Comparison of ENCODE assay signal across 8 cellular contexts in the genomic region with DNA sequence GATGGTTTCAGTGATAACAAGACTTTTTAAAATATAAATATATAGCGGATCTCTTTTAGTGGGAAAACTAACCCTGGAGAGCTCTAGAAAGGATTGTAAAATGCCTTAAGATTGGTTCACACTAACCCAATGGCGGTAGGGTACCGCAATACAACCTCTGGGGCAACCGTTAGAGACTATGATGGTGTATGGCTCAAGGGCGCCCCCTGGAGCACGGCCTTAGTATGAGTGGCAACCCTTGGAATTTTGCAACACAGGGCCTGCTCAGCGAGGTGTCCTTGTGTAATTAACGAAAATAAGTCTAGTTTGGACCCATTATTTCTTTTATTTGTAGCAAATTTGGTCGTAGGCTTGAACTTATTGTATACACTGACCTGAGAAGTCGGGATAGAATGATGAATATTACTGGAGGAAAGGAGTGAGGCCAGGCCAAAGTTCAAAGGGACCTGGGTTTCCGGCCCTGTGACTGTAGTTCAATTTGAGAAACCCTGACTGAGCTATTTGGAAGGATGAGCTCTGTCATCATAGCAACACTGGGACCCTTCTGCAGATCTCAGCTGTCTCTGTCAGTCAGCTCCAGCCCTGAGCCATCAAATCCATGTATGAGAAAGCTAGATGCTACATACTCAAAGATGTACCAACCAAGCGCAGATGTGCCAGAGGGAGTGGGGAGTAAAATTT. TPM values are rescaled to one million over a fixed set of nuclear protein-coding genes. Genes with fewer than 3 reads are reported as not detected.
DNase-seq lines count a peak whose midpoint lies in the region; ATAC-seq, FAIRE-seq and TF ChIP-seq lines count a peak whose summit lies in the region.

No MANE protein-coding gene starts in this region.

- peak; percentile 58 for FAIRE-seq in GM12892 (lab: Jason Lieb, UNC)

- H3K4me1 ChIP-seq in H9 (ENCODE audit: insufficient read depth, low read length) (no peaks in the 10 kb centered on the region), Loucy (ENCODE audit: insufficient read depth, low read length, poor library complexity, severe bottlenecking) (no peaks in the 10 kb centered on the region), mucosa of descending colon (ENCODE audit: low read depth) (no peaks in the 10 kb centered on the region)

- no peak overlapping the region for H3K27ac ChIP-seq in H9 (ENCODE audit: insufficient read length, low read depth, low read length)
- peak overlapping the region in 24 of 59 donors; percentile 3 to 86 (median 52) for H3K27ac ChIP-seq in dorsolateral prefrontal cortex

- H3K9me3 ChIP-seq in H9 (ENCODE audit: control insufficient read depth, low read depth, low read length) = no peaks in the 10 kb centered on the region
- no peaks in the 10 kb centered on the region for H3K9me3 ChIP-seq in Loucy (ENCODE audit: insufficient read depth, low read depth, low read length)
- H3K9me3 ChIP-seq in mucosa of descending colon = no peaks in the 10 kb centered on the region

- H3K79me1 ChIP-seq in H9 (ENCODE audit: insufficient read depth, low read depth, low read length, poor library complexity, severe bottlenecking) = no peaks in the 10 kb centered on the region

- no peaks in the 10 kb centered on the region for H3K27me3 Mint-ChIP-seq in H9 (ENCODE audit: low read depth)
- no peaks in the 10 kb centered on the region for H3K27me3 Mint-ChIP-seq in stimulated activated memory B cell treated with anti-CD40 and anti-IgM and Interleukin-4, amounts not matched to agents 10 μg/mL and 1 μg/mL and 100 μg/mL, for 72 hours

- intact Hi-C loops in dorsolateral prefrontal cortex (cut with DNase I) = loop anchor here (2.0 to 10.0 kb wide), 2 partner anchors 122 to 124 kb away; no protein-coding TSS in a partner anchor
- intact Hi-C loops in mucosa of descending colon (cut with DNase I, micrococcal nuclease) = loop anchor here in 1 of 2 donors (5.0 kb wide), 1 partner anchor 122 kb away; no protein-coding TSS in a partner anchor

- H2BK15ac ChIP-seq in H9 (ENCODE audit: low read depth, low read length) = no peak overlapping the region

- H3T11ph ChIP-seq in H9 (ENCODE audit: low read length) = no peak overlapping the region

- H3K56ac ChIP-seq in H9 (ENCODE audit: insufficient read length, low read depth, low read length) = no peak overlapping the region

- H4K91ac ChIP-seq in H9 (ENCODE audit: insufficient read length, low read depth, low read length) = no peak overlapping the region

- H2AFZ ChIP-seq in H9 (ENCODE audit: low read length) = no peak overlapping the region
- H2AFZ ChIP-seq in Loucy (ENCODE audit: low read length) = no peak overlapping the region

- no CpG with 5 or more reads among the region's 12 CpGs for WGBS in H9 (ENCODE audit: extremely low coverage, insufficient read length, low lambda C conversion rate)

- no peak overlapping the region for H3K4me3 ChIP-seq in Loucy (ENCODE audit: low read length, poor library complexity, severe bottlenecking)
- H3K4me3 ChIP-seq in dorsolateral prefrontal cortex = no peak overlapping the region
- no peak overlapping the region for H3K4me3 ChIP-seq in mucosa of descending colon

- H3K4ac ChIP-seq in H9 (ENCODE audit: low read depth, low read length) = no peak overlapping the region

- H4K8ac ChIP-seq in H9 (replicated peaks; ENCODE audit: insufficient read length, low read depth, low read length) = no peak overlapping the region

- H3F3A ChIP-seq in Loucy (ENCODE audit: low read depth) = no peaks in the 10 kb centered on the region

- H3K9ac ChIP-seq in H9 (ENCODE audit: extremely low read depth, insufficient read length, low read length) = no peak overlapping the region
- no peak overlapping the region for H3K9ac ChIP-seq in Loucy (ENCODE audit: low read depth, low read length, poor library complexity, severe bottlenecking)

- no peak overlapping the region for H3K18ac ChIP-seq in H9 (ENCODE audit: insufficient read length, low read depth, low read length)

- H3K27me3 ChIP-seq in H9 (ENCODE audit: insufficient read depth, low read length) (no peaks in the 10 kb centered on the region), Loucy (ENCODE audit: insufficient read depth, low read length, poor library complexity, severe bottlenecking) (no peaks in the 10 kb centered on the region), dorsolateral prefrontal cortex (no peaks in the 10 kb centered on the region)

- no peaks in the 10 kb centered on the region for H3K36me3 ChIP-seq in Loucy (ENCODE audit: insufficient read depth, low read length)
- H3K36me3 ChIP-seq in mucosa of descending colon (ENCODE audit: low read depth) = no peaks in the 10 kb centered on the region

- TF ChIP-seq POLR2A in GM12892 (IDR thresholded peaks at IDR 0.05; ENCODE audit: low read depth, low read length) = no peak

- H3K23me2 ChIP-seq in H9 (ENCODE audit: insufficient read length, low read depth, low read length, poor library complexity, severe bottlenecking) = no peaks in the 10 kb centered on the region

- no peak overlapping the region for H3K14ac ChIP-seq in H9 (ENCODE audit: insufficient read depth, low read length)

- no peaks in the 10 kb centered on the region for H3K4me1 Mint-ChIP-seq in H9
- H3K4me1 Mint-ChIP-seq in stimulated activated memory B cell treated with anti-CD40 and anti-IgM and Interleukin-4, amounts not matched to agents 10 μg/mL and 1 μg/mL and 100 μg/mL, for 72 hours = no peaks in the 10 kb centered on the region

- no peak overlapping the region for H3K4me3 Mint-ChIP-seq in H9
- H3K4me3 Mint-ChIP-seq in stimulated activated memory B cell treated with anti-CD40 and anti-IgM and Interleukin-4, amounts not matched to agents 10 μg/mL and 1 μg/mL and 100 μg/mL, for 72 hours = no peak overlapping the region

- no peak overlapping the region for H2AK5ac ChIP-seq in H9 (ENCODE audit: insufficient read length, low read length)

- DNase-seq in GM12892 (ENCODE audit: insufficient read length) (peak; percentile 9), H9 (peak; percentile 79), dorsolateral prefrontal cortex (peak in 5 of 10 donors; percentile 32 to 48 (median 39)), mucosa of descending colon (peak; percentile 52 to 84 (median 76)), DMS153 (lab: John Stamatoyannopoulos, UW) (no peak)
- peak; percentile 93 for DNase-seq in activated CD4-positive, alpha-beta T cell treated with anti-CD3 and anti-CD28 coated beads, Interleukin-2, amount 50 U/mL, for 1 hour

- no peaks in the 10 kb centered on the region for H3K79me2 ChIP-seq in H9 (ENCODE audit: insufficient read depth, low read length)
- peaks cover 38% of the 10 kb centered on the region for H3K79me2 ChIP-seq in Loucy (ENCODE audit: insufficient read depth, low read length)

- no peak overlapping the region for H2BK5ac ChIP-seq in H9 (ENCODE audit: insufficient read length, low read length)

- no peaks in the 10 kb centered on the region for H3K36me3 Mint-ChIP-seq in H9 (ENCODE audit: insufficient read depth in 1 of 3, low read depth in 3 of 3)
- no peaks in the 10 kb centered on the region for H3K36me3 Mint-ChIP-seq in stimulated activated memory B cell treated with anti-CD40 and anti-IgM and Interleukin-4, amounts not matched to agents 10 μg/mL and 1 μg/mL and 100 μg/mL, for 72 hours

- TF ChIP-seq CTCF in H9 (conservative IDR thresholded peaks at IDR 0.05) (peak; percentile 95), Loucy (conservative IDR thresholded peaks at IDR 0.05; ENCODE audit: low read length) (peak; percentile 67), dorsolateral prefrontal cortex (IDR thresholded peaks at IDR 0.05 in 54 of 56, conservative IDR thresholded peaks at IDR 0.05 in 2 of 56; ENCODE audit: low read depth in 1 of 56, partially characterized antibody in 56 of 56) (peak; percentile 28 to 73 (median 56)), mucosa of descending colon (IDR thresholded peaks at IDR 0.05) (peak; percentile 32)

- H3K4me2 ChIP-seq in H9 (ENCODE audit: insufficient read depth, insufficient read length, low read length) = no peak overlapping the region
- H3K4me2 ChIP-seq in Loucy (ENCODE audit: low read depth, low read length, poor library complexity, severe bottlenecking) = no peak overlapping the region

- H3K9me2 ChIP-seq in Loucy (replicated peaks; ENCODE audit: low read depth, low read length) = no peaks in the 10 kb centered on the region

- no peak overlapping the region for H3K23ac ChIP-seq in H9 (ENCODE audit: insufficient read length, low read depth, low read length)

- no peak overlapping the region for H2BK12ac ChIP-seq in H9 (ENCODE audit: insufficient read length, low read depth, low read length)

- H2BK20ac ChIP-seq in H9 (ENCODE audit: low read depth, low read length, poor library complexity, severe bottlenecking) = no peak overlapping the region

- no peak overlapping the region for H2BK120ac ChIP-seq in H9 (ENCODE audit: low read depth, low read length, poor library complexity, severe bottlenecking)

- H3K9me3 Mint-ChIP-seq in H9 = no peaks in the 10 kb centered on the region
- no peaks in the 10 kb centered on the region for H3K9me3 Mint-ChIP-seq in stimulated activated memory B cell treated with anti-CD40 and anti-IgM and Interleukin-4, amounts not matched to agents 10 μg/mL and 1 μg/mL and 100 μg/mL, for 72 hours

- no peak overlapping the region for H4K5ac ChIP-seq in H9 (ENCODE audit: insufficient read length, low read depth, low read length)

- H4K20me1 ChIP-seq in H9 (ENCODE audit: control insufficient read depth, insufficient read depth, insufficient read length) (no peaks in the 10 kb centered on the region), Loucy (ENCODE audit: insufficient read depth, low read length, poor library complexity, severe bottlenecking) (no peaks in the 10 kb centered on the region)

- H3K27ac Mint-ChIP-seq in H9 = peak overlapping the region in 1 of 3 experiments; percentile 86; a peak in 2 of 7 replicates
- H3K27ac Mint-ChIP-seq in stimulated activated memory B cell treated with anti-CD40 and anti-IgM and Interleukin-4, amounts not matched to agents 10 μg/mL and 1 μg/mL and 100 μg/mL, for 72 hours = no peak overlapping the region

- ATAC-seq in mucosa of descending colon = peak; percentile 92
- ATAC-seq in stimulated activated memory B cell treated with anti-CD40 and anti-IgM and Interleukin-4, amounts not matched to agents 10 μg/mL and 1 μg/mL and 100 μg/mL, for 72 hours = peak; percentile 37

RNA-seq across cellular contexts. Expression of gene CAMK4, which starts 54.8 kb away (rescaled TPM):
- polyA plus RNA-seq in GM12892 (2012; ENCODE audit: missing spikeins) = 34.9 TPM
- total RNA-seq in H9 (2021) (6.3 and 7.9 TPM in 2 replicates), dorsolateral prefrontal cortex (100 to 1,000 TPM in 10 of 120 experiments, 10 to 100 TPM in 110; 22.2 to 137 (median 72.2) TPM), mucosa of descending colon (1 to 10 TPM; 2.0 to 5.5 (median 4.0) TPM)

Comparison
In these comparisons a context has a peak if more than half of its experiments do, and no peak if none do; other contexts are left out.
1. CTCF ChIP-seq: peak in every context shown above with its lines; median percentile 95 in H9; 67 in Loucy; 56 in dorsolateral prefrontal cortex; 32 in mucosa of descending colon.